8 cellular contexts compared by ENCODE assay signal in the genomic region with DNA sequence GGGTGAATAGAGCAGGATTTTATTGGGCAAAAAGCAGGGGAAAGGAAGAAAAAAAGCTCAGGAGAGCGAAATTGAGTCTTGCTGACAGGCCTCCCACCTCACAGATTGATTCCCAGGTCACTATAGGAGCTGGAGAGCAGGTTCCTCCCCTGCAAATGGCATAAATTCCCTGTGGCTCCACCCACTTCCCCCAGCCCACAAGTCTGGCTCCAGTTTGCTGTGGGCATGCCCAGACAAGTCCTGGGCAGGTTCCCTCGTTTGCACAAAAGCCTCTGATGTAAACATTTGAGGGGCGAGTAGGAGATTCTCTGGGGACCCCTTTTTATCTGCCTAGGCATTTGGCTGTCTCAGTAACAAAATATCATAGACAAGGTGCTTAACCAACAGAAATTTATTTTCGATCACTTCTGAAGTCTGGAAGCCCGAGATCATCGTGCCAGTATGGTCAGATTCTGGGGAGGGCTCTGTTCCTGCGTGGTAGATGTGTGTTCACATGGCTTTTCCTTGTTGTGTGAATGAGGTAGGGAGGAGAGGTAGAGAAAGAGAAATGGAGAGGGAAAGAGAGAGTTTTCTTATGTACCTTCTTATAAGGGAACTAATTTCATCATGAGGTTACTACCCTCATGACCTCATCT.
DNase-seq lines count a peak whose midpoint lies in the region; ATAC-seq and TF ChIP-seq lines count a peak whose summit lies in the region.

No MANE protein-coding gene starts in this region.

- H3K4me3 Mint-ChIP-seq in immature natural killer cell, result no peak overlapping the region

- no peak for TF ChIP-seq EP300 in esophagus muscularis mucosa (IDR thresholded peaks at IDR 0.05)

- ATAC-seq in GM19023 (IDR thresholded peaks at IDR 0.05; ENCODE audit: unreplicated experiment), result peak; percentile 74

- no peaks in the 10 kb centered on the region for H3K4me1 Mint-ChIP-seq in immature natural killer cell

- H3K4me1 ChIP-seq in A673 (ENCODE audit: insufficient read depth, low read length, poor library complexity, severe bottlenecking) (no peaks in the 10 kb centered on the region), HUES6 (ENCODE audit: control insufficient read depth, insufficient read depth, low read length) (no peaks in the 10 kb centered on the region), esophagus muscularis mucosa (no peaks in the 10 kb centered on the region)

- TF ChIP-seq CTCF in A673 (conservative IDR thresholded peaks at IDR 0.05; ENCODE audit: low read depth, low read length) (no peak), choroid plexus epithelial cell (conservative IDR thresholded peaks at IDR 0.05; ENCODE audit: low read depth, low read length) (no peak), esophagus muscularis mucosa (IDR thresholded peaks at IDR 0.05) (no peak)

- peaks cover 0 to 2% (median 0%) of the 10 kb centered on the region in 3 donors for H3K27me3 Mint-ChIP-seq in immature natural killer cell (ENCODE audit: low read depth in 3 of 3)

- DNase-seq in A673 (ENCODE audit: low spot score), result peak; percentile 1
- DNase-seq in choroid plexus epithelial cell (ENCODE audit: low read depth), result peak; percentile 56
- DNase-seq in foreskin melanocyte, result no peak
- no peak for DNase-seq in immature natural killer cell
- DNase-seq in GM19238 (ENCODE audit: insufficient read length, low spot score), result no peak
- DNase-seq in esophagus muscularis mucosa (ENCODE audit: extremely low spot score), result no peak

- no peaks in the 10 kb centered on the region for H3K36me3 Mint-ChIP-seq in immature natural killer cell

- CTCF ChIA-PET in A673 (lab: Charles Lee), result no interaction called here

- TF ChIP-seq POLR2A in esophagus muscularis mucosa (IDR thresholded peaks at IDR 0.05; ENCODE audit: low read depth), result no peak

- intact Hi-C loops in A673 (cut with micrococcal nuclease; ENCODE audit: unreplicated experiment) (no loop called here), esophagus muscularis mucosa (cut with DNase I) (no loop called here)

- H3K36me3 ChIP-seq in A673 (ENCODE audit: insufficient read depth, low read length, poor library complexity, severe bottlenecking) (no peaks in the 10 kb centered on the region), HUES6 (ENCODE audit: control insufficient read depth, insufficient read depth, low read length) (no peaks in the 10 kb centered on the region), esophagus muscularis mucosa (no peaks in the 10 kb centered on the region)

- H3K27me3 ChIP-seq in A673 (replicated peaks; ENCODE audit: insufficient read depth, low read depth, low read length, poor library complexity) (no peaks in the 10 kb centered on the region), HUES6 (ENCODE audit: control insufficient read depth, insufficient read depth, low read length) (no peaks in the 10 kb centered on the region), esophagus muscularis mucosa (no peaks in the 10 kb centered on the region)

- POLR2A ChIA-PET in A673 (lab: Charles Lee; ENCODE audit: low non-redundant PET), result no interaction called here

- H3K9me3 Mint-ChIP-seq in immature natural killer cell, result peaks cover 0 to 5% (median 3%) of the 10 kb centered on the region in 6 donors

- no peak overlapping the region for H3K9ac ChIP-seq in HUES6 (ENCODE audit: low read length)

- H3K4me3 ChIP-seq in A673 (ENCODE audit: low read depth, low read length, poor library complexity, severe bottlenecking), result no peak overlapping the region
- H3K4me3 ChIP-seq in HUES6 (ENCODE audit: low read depth, low read length), result no peak overlapping the region
- H3K4me3 ChIP-seq in choroid plexus epithelial cell (ENCODE audit: low read depth, low read length), result no peak overlapping the region
- no peak overlapping the region for H3K4me3 ChIP-seq in esophagus muscularis mucosa

- no peak overlapping the region for H3K27ac ChIP-seq in A673 (ENCODE audit: low read depth, low read length, poor library complexity, severe bottlenecking)
- peak overlapping the region; percentile 64 for H3K27ac ChIP-seq in HUES6 (ENCODE audit: low read depth, low read length)
- no peak overlapping the region for H3K27ac ChIP-seq in esophagus muscularis mucosa (replicated peaks in 1 of 4)

- no peak overlapping the region for H3K27ac Mint-ChIP-seq in immature natural killer cell

- WGBS in esophagus muscularis mucosa, result 67% methylated on average over 7 of the region's 7 CpGs

- BruUV-seq in A673 (replicated peaks; lab: Mats Ljungman, UMichigan), result no TSS peak

- H3K9me3 ChIP-seq in A673 (ENCODE audit: low read depth, low read length, poor library complexity, severe bottlenecking), result no peaks in the 10 kb centered on the region
- peaks cover 9% of the 10 kb centered on the region for H3K9me3 ChIP-seq in HUES6 (ENCODE audit: control insufficient read depth, insufficient read depth, low read depth, low read length)
- no peaks in the 10 kb centered on the region for H3K9me3 ChIP-seq in esophagus muscularis mucosa

Comparison
In these comparisons a context has a peak if more than half of its experiments do, and no peak if none do; other contexts are left out.
1. DNase-seq: peak in A673 (single experiment) and choroid plexus epithelial cell (single experiment); none in foreskin melanocyte (single experiment), immature natural killer cell (0 of 3), GM19238 (single experiment) and esophagus muscularis mucosa (single experiment).